Comparison of ENCODE assay signal across 1 cellular context in genomic region chr3:19432679-19433078, GRCh38.
TF ChIP-seq lines count a peak whose summit lies in the region.

No MANE protein-coding gene starts in this region.

TF ChIP-seq in WTC11, 78 proteins besides CTCF, POLR2A, EP300 and RAD21 (continued from another document):
- TF ChIP-seq E2F5 (CRISPR knock-in tag; IDR thresholded peaks at IDR 0.05) (no peak), FOXP4 (CRISPR knock-in tag; IDR thresholded peaks at IDR 0.05) (no peak), CREM (CRISPR knock-in tag; IDR thresholded peaks at IDR 0.05) (no peak), TCF7 (CRISPR knock-in tag; IDR thresholded peaks at IDR 0.05; ENCODE audit: low read depth) (no peak), ZNF219 (CRISPR knock-in tag; IDR thresholded peaks at IDR 0.05; ENCODE audit: borderline replicate concordance) (no peak), ZNF423 (CRISPR knock-in tag; IDR thresholded peaks at IDR 0.05) (no peak), GTF2I (CRISPR knock-in tag; conservative IDR thresholded peaks at IDR 0.05) (no peak), TEAD4 (CRISPR knock-in tag; IDR thresholded peaks at IDR 0.05) (no peak)
- TF ChIP-seq, protein P1, sequence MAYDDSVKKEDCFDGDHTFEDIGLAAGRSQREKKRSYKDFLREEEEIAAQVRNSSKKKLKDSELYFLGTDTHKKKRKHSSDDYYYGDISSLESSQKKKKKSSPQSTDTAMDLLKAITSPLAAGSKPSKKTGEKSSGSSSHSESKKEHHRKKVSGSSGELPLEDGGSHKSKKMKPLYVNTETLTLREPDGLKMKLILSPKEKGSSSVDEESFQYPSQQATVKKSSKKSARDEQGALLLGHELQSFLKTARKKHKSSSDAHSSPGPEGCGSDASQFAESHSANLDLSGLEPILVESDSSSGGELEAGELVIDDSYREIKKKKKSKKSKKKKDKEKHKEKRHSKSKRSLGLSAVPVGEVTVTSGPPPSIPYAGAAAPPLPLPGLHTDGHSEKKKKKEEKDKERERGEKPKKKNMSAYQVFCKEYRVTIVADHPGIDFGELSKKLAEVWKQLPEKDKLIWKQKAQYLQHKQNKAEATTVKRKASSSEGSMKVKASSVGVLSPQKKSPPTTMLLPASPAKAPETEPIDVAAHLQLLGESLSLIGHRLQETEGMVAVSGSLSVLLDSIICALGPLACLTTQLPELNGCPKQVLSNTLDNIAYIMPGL (CRISPR knock-in tag; IDR thresholded peaks at IDR 0.05), result no peak
- TF ChIP-seq, protein P2, sequence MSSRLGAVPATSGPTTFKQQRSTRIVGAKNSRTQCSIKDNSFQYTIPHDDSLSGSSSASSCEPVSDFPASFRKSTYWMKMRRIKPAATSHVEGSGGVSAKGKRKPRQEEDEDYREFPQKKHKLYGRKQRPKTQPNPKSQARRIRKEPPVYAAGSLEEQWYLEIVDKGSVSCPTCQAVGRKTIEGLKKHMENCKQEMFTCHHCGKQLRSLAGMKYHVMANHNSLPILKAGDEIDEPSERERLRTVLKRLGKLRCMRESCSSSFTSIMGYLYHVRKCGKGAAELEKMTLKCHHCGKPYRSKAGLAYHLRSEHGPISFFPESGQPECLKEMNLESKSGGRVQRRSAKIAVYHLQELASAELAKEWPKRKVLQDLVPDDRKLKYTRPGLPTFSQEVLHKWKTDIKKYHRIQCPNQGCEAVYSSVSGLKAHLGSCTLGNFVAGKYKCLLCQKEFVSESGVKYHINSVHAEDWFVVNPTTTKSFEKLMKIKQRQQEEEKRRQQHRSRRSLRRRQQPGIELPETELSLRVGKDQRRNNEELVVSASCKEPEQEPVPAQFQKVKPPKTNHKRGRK (CRISPR knock-in tag; IDR thresholded peaks at IDR 0.05; ENCODE audit: borderline replicate concordance), result no peak
- TF ChIP-seq, protein P3, sequence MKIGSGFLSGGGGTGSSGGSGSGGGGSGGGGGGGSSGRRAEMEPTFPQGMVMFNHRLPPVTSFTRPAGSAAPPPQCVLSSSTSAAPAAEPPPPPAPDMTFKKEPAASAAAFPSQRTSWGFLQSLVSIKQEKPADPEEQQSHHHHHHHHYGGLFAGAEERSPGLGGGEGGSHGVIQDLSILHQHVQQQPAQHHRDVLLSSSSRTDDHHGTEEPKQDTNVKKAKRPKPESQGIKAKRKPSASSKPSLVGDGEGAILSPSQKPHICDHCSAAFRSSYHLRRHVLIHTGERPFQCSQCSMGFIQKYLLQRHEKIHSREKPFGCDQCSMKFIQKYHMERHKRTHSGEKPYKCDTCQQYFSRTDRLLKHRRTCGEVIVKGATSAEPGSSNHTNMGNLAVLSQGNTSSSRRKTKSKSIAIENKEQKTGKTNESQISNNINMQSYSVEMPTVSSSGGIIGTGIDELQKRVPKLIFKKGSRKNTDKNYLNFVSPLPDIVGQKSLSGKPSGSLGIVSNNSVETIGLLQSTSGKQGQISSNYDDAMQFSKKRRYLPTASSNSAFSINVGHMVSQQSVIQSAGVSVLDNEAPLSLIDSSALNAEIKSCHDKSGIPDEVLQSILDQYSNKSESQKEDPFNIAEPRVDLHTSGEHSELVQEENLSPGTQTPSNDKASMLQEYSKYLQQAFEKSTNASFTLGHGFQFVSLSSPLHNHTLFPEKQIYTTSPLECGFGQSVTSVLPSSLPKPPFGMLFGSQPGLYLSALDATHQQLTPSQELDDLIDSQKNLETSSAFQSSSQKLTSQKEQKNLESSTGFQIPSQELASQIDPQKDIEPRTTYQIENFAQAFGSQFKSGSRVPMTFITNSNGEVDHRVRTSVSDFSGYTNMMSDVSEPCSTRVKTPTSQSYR (CRISPR knock-in tag; IDR thresholded peaks at IDR 0.05), result no peak
